Comparison of ENCODE assay signal across 8 cellular contexts in the genomic region with DNA sequence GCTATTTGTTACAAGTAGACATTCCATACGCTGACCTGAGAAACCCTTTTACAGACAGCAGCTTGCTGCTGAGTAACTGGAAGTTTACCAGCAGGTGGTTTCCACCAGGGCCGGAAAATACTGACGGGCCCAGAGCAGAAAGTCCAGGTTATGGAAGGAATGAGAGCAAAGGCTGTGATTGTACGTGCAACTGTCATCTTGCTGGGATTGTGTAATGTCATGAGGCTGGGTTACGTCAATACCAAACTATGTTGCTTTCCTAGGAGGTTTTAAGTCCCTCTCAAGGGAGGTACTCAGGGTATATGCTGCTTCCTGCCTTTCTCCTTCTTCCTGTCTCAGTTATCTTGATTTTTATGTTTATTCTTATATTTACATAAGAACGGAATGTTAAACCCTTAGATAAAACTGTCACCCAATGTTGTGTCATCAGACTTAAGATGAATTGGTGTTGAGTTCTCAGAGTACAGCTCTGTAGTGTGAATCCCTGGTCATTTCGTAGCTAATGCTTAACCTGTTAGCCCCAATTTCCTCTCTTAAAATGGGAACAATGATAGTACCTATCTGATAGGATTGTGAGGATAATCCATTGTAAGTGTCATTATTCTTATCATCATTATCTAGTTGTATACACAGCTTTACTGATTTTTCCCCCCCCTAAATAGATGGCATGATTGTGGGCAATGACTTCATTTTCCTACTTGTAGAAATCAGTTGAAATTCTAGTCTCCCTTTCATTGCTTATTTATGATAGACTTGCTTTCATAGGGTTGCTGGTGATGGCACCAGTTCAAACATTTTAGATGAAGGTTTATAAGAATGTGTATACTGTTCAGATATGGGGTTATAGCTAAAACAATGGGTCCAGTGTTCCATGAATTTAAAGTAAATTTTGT.
DNase-seq lines count a peak whose midpoint lies in the region; ATAC-seq, FAIRE-seq and TF ChIP-seq lines count a peak whose summit lies in the region.

No MANE protein-coding gene starts in this region.

- peaks cover 78% of the 10 kb centered on the region for H3K4me1 ChIP-seq in GM12878 (ENCODE audit: control insufficient read depth, insufficient read depth, low read length)

- no peak for FAIRE-seq in GM12878 (lab: Jason Lieb, UNC)

- H3K4me3 ChIP-seq in GM12878, result no peak overlapping the region
- no peak overlapping the region for H3K4me3 ChIP-seq in kidney epithelial cell (ENCODE audit: low read depth, low read length)

- peak overlapping the region; percentile 95 for H3K27ac ChIP-seq in GM12878 (ENCODE audit: control insufficient read depth, insufficient read depth)

- RAD21 ChIA-PET in GM12878 (lab: Charles Lee; ENCODE audit: unreplicated experiment), result interaction anchor here (0.7 to 8.9 kb wide), 25 partner anchors 8 to 307 kb away, joined by 3 to 124 read pairs (median 5); no protein-coding TSS in a partner anchor

- TF ChIP-seq CTCF in GM12878 (IDR thresholded peaks at IDR 0.05 in 2 of 3, conservative IDR thresholded peaks at IDR 0.05 in 1 of 3; ENCODE audit: control insufficient read depth in 2 of 3, extremely low read depth in 1 of 3, insufficient read depth in 1 of 3, low read depth in 3 of 3, low read length in 3 of 3), result no peak
- TF ChIP-seq CTCF in kidney epithelial cell (IDR thresholded peaks at IDR 0.05; ENCODE audit: insufficient read depth, low read length, poor library complexity, severe bottlenecking), result no peak
- no peak for TF ChIP-seq CTCF in type B pancreatic cell (conservative IDR thresholded peaks at IDR 0.05)

- peaks cover 46% of the 10 kb centered on the region for H3K4me1 Mint-ChIP-seq in activated CD4-positive, alpha-beta T cell treated with anti-CD3 and anti-CD28 coated beads, Interleukin-2, amount 10 ng/mL, durations not matched to agents 24 days and 14 days
- peaks cover 61% of the 10 kb centered on the region for H3K4me1 Mint-ChIP-seq in type B pancreatic cell (ENCODE audit: unreplicated experiment)
- peaks cover 53% of the 10 kb centered on the region for H3K4me1 Mint-ChIP-seq in T-helper 2 cell treated with Interferon-gamma antibody and Interleukin-4, amounts not matched to agents 5 μg/mL and 100 μg/mL, for 36 hours (ENCODE audit: low read depth)

- H3K36me3 Mint-ChIP-seq in activated CD4-positive, alpha-beta T cell treated with anti-CD3 and anti-CD28 coated beads, Interleukin-2, amount 10 ng/mL, durations not matched to agents 24 days and 14 days (ENCODE audit: low read depth), result peaks cover 4% of the 10 kb centered on the region
- peaks cover 18% of the 10 kb centered on the region for H3K36me3 Mint-ChIP-seq in type B pancreatic cell
- H3K36me3 Mint-ChIP-seq in T-helper 2 cell treated with Interferon-gamma antibody and Interleukin-4, amounts not matched to agents 5 μg/mL and 100 μg/mL, for 36 hours (ENCODE audit: low read depth), result peaks cover 5% of the 10 kb centered on the region

- POLR2A ChIA-PET in GM12878 (lab: Charles Lee), result interaction anchor here (0.7 to 5.5 kb wide), 9 partner anchors 11 to 387 kb away, joined by 3 to 54 read pairs (median 5); no protein-coding TSS in a partner anchor

- peaks cover 4% of the 10 kb centered on the region in 2 experiments; a peak in 1 of 4 replicates for H3K36me3 ChIP-seq in GM12878 (ENCODE audit: control insufficient read depth in 2 of 2, insufficient read depth in 2 of 2, low read length in 1 of 2)
- H3K36me3 ChIP-seq in kidney epithelial cell (ENCODE audit: control insufficient read depth, insufficient read depth, low read length), result no peaks in the 10 kb centered on the region

- BruUV-seq in GM12878 (replicated peaks; lab: Mats Ljungman, UMichigan), result no TSS peak

- no peak for ATAC-seq in GM12878

- WGBS in GM12878 (ENCODE audit: insufficient coverage, insufficient replicate concordance, low lambda C conversion rate, missing lambda C conversion rate), result 79% methylated on average over 7 of the region's 7 CpGs

- peak overlapping the region; percentile 21 for H3K27ac Mint-ChIP-seq in activated CD4-positive, alpha-beta T cell treated with anti-CD3 and anti-CD28 coated beads, Interleukin-2, amount 10 ng/mL, durations not matched to agents 24 days and 14 days
- H3K27ac Mint-ChIP-seq in type B pancreatic cell, result peak overlapping the region; percentile 90
- no peak overlapping the region for H3K27ac Mint-ChIP-seq in T-helper 2 cell treated with Interferon-gamma antibody and Interleukin-4, amounts not matched to agents 5 μg/mL and 100 μg/mL, for 36 hours

- DNase-seq in activated CD4-positive, alpha-beta T cell treated with anti-CD3 and anti-CD28 coated beads, Interleukin-2, amount 10 ng/mL, durations not matched to agents 24 days and 14 days, result peak; percentile 57
- no peak for DNase-seq in activated CD4-positive, alpha-beta T cell treated with anti-CD3 and anti-CD28 coated beads for 1 hour
- DNase-seq in GM12878 (ENCODE audit: low read depth, low spot score), result no peak
- peak; percentile 95 for DNase-seq in kidney epithelial cell (ENCODE audit: low read depth)
- DNase-seq in type B pancreatic cell (ENCODE audit: extremely low spot score, unreplicated experiment), result no peak
- no peak for DNase-seq in T-helper 2 cell treated with Interferon-gamma antibody and Interleukin-4, amounts not matched to agents 5 μg/mL and 100 μg/mL, for 36 hours (ENCODE audit: low spot score)
- DNase-seq in NCI-H526 (lab: John Stamatoyannopoulos, UW), result no peak
- no peak for DNase-seq in activated T-cell treated with anti-CD3 and anti-CD28 coated beads, Interleukin-2, amount 50 U/mL, for 1 hour

- in situ Hi-C loops in GM12878 (cut with MboI), result no loop called here

- H3K27me3 Mint-ChIP-seq in activated CD4-positive, alpha-beta T cell treated with anti-CD3 and anti-CD28 coated beads, Interleukin-2, amount 10 ng/mL, durations not matched to agents 24 days and 14 days, result no peaks in the 10 kb centered on the region
- H3K27me3 Mint-ChIP-seq in type B pancreatic cell, result no peaks in the 10 kb centered on the region
- no peaks in the 10 kb centered on the region for H3K27me3 Mint-ChIP-seq in T-helper 2 cell treated with Interferon-gamma antibody and Interleukin-4, amounts not matched to agents 5 μg/mL and 100 μg/mL, for 36 hours (ENCODE audit: low read depth)

- no peak overlapping the region for H3K9ac ChIP-seq in GM12878 (ENCODE audit: control insufficient read depth, insufficient read depth, low read length)

- H3K9me3 Mint-ChIP-seq in activated CD4-positive, alpha-beta T cell treated with anti-CD3 and anti-CD28 coated beads, Interleukin-2, amount 10 ng/mL, durations not matched to agents 24 days and 14 days, result no peaks in the 10 kb centered on the region
- no peaks in the 10 kb centered on the region for H3K9me3 Mint-ChIP-seq in type B pancreatic cell
- H3K9me3 Mint-ChIP-seq in T-helper 2 cell treated with Interferon-gamma antibody and Interleukin-4, amounts not matched to agents 5 μg/mL and 100 μg/mL, for 36 hours, result no peaks in the 10 kb centered on the region

- TF ChIP-seq POLR2A in GM12878 (IDR thresholded peaks at IDR 0.05; ENCODE audit: low read depth, low read length), result no peak

- H3K4me3 Mint-ChIP-seq in activated CD4-positive, alpha-beta T cell treated with anti-CD3 and anti-CD28 coated beads, Interleukin-2, amount 10 ng/mL, durations not matched to agents 24 days and 14 days, result no peak overlapping the region
- H3K4me3 Mint-ChIP-seq in type B pancreatic cell, result peak overlapping the region; percentile 40
- no peak overlapping the region for H3K4me3 Mint-ChIP-seq in T-helper 2 cell treated with Interferon-gamma antibody and Interleukin-4, amounts not matched to agents 5 μg/mL and 100 μg/mL, for 36 hours

- no peaks in the 10 kb centered on the region for H4K20me1 ChIP-seq in GM12878 (ENCODE audit: control insufficient read depth, insufficient read depth)

- intact Hi-C loops in activated CD4-positive, alpha-beta T cell treated with anti-CD3 and anti-CD28 coated beads, Interleukin-2, amount 10 ng/mL, durations not matched to agents 24 days and 14 days (cut with micrococcal nuclease), result no loop called here
- intact Hi-C loops in GM12878 (cut with micrococcal nuclease; ENCODE audit: unreplicated experiment), result loop anchor here (5.0 kb wide), 2 partner anchors 42 to 78 kb away; no protein-coding TSS in a partner anchor

- H3K27me3 ChIP-seq in GM12878 (replicated peaks in 1 of 2; ENCODE audit: control insufficient read depth in 2 of 2, insufficient read depth in 2 of 2, low read length in 1 of 2) (no peaks in the 10 kb centered on the region), kidney epithelial cell (ENCODE audit: control insufficient read depth, insufficient read depth, low read length) (no peaks in the 10 kb centered on the region)

- SMC1A ChIA-PET in GM12878 (lab: Charles Lee; ENCODE audit: uncharacterized antibody, unreplicated experiment), result interaction anchor here (0.7 to 23.1 kb wide), 25 partner anchors 11 to 303 kb away, joined by 3 to 441 read pairs (median 6); no protein-coding TSS in a partner anchor

- no peak for TF ChIP-seq EP300 in GM12878 (IDR thresholded peaks at IDR 0.05; ENCODE audit: borderline replicate concordance in 1 of 2, control insufficient read depth in 1 of 2, low read depth in 2 of 2, low read length in 2 of 2)

- H3K79me2 ChIP-seq in GM12878 (ENCODE audit: control insufficient read depth, insufficient read depth, low read length), result peaks cover 48% of the 10 kb centered on the region

- CTCF ChIA-PET in GM12878 (lab: Yijun Ruan, JAX), result interaction anchor here (0.7 to 5.6 kb wide), 14 partner anchors 8 to 205 kb away, joined by 3 to 30 read pairs (median 5); no protein-coding TSS in a partner anchor

- H3K4me2 ChIP-seq in GM12878 (ENCODE audit: control insufficient read depth, insufficient read depth), result peak overlapping the region; percentile 17; the same call in 1 of the 2 replicates

- H2AFZ ChIP-seq in GM12878 (ENCODE audit: control insufficient read depth, low read depth, low read length), result no peak overlapping the region

- no peaks in the 10 kb centered on the region for H3K9me3 ChIP-seq in GM12878 (replicated peaks; ENCODE audit: control insufficient read depth, insufficient read depth, low read length)

- TF ChIP-seq RAD21 in GM12878 (IDR thresholded peaks at IDR 0.05; ENCODE audit: insufficient read depth, low read depth, low read length), result no peak

TF ChIP-seq in GM12878, 131 proteins besides CTCF, POLR2A, EP300 and RAD21 (continues in another document):
- TF ChIP-seq, protein P1, sequence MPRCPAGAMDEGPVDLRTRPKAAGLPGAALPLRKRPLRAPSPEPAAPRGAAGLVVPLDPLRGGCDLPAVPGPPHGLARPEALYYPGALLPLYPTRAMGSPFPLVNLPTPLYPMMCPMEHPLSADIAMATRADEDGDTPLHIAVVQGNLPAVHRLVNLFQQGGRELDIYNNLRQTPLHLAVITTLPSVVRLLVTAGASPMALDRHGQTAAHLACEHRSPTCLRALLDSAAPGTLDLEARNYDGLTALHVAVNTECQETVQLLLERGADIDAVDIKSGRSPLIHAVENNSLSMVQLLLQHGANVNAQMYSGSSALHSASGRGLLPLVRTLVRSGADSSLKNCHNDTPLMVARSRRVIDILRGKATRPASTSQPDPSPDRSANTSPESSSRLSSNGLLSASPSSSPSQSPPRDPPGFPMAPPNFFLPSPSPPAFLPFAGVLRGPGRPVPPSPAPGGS (IDR thresholded peaks at IDR 0.05; ENCODE audit: borderline replicate concordance, insufficient read depth, low read depth, low read length, poor library complexity, severe bottlenecking), result peak; percentile 17
- TF ChIP-seq EED (IDR thresholded peaks at IDR 0.05; ENCODE audit: low read depth), result 0 out of 2 replicates have a peak, but pooled peaks have one; percentile 21

Comparison
In these comparisons a context has a peak if more than half of its experiments do, and no peak if none do; other contexts are left out.
1. DNase-seq: peak in activated CD4-positive, alpha-beta T cell treated with anti-CD3 and anti-CD28 coated beads, Interleukin-2, amount 10 ng/mL, durations not matched to agents 24 days and 14 days (single experiment) and kidney epithelial cell (single experiment); none in activated CD4-positive, alpha-beta T cell treated with anti-CD3 and anti-CD28 coated beads for 1 hour (single experiment), GM12878 (single experiment), type B pancreatic cell (single experiment), T-helper 2 cell treated with Interferon-gamma antibody and Interleukin-4, amounts not matched to agents 5 μg/mL and 100 μg/mL, for 36 hours (single experiment), NCI-H526 (0 of 2) and activated T-cell treated with anti-CD3 and anti-CD28 coated beads, Interleukin-2, amount 50 U/mL, for 1 hour (single experiment).